ENCODE assay signal across 9 cellular contexts in the genomic region with DNA sequence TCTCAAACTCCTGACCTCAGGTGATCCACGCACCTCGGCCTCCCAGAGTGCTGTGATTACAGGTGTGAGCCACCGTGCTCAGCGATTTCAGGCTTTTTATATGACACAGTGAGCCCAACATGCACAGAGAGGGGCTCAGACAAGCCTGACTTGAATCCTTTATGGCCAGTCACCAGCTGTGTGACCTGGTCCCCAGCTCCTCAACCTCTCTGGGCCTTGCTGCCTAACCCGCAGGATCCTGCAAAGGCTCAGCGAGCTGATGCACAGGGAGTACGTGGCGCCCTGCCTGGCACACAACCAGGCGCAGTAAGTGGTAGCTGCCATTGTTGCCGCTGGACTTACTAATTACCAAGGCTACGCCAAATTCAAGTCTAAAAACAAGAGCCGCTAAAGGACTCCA.
"Had no signal": no experiment of that assay in that cellular context is flagged by ENCODE, and none has a peak within 500 bp of the region (broad histone marks: within the 10 kb centered on the region; RNA-seq: fewer than 3 reads in every experiment).

No MANE protein-coding gene starts in this region.

- H3K27ac ChIP-seq: HL-60, KMS-11 had no signal

- DNase-seq: GOT3, H9, HCEC 1CT, HFFc6, IMR-90, KBM-7 had no signal

- H3K9ac ChIP-seq: KMS-11 had no signal

- H3K4me3 Mint-ChIP-seq: H9, HFFc6 had no signal

- H3K9me3 Mint-ChIP-seq: H9, HFFc6 had no signal

- FAIRE-seq: H54 had no signal

- H3K27ac Mint-ChIP-seq: H9, HFFc6 had no signal

- H3K4me2 ChIP-seq: KMS-11 had no signal
